11 cellular contexts compared by ENCODE assay signal in the genomic region with DNA sequence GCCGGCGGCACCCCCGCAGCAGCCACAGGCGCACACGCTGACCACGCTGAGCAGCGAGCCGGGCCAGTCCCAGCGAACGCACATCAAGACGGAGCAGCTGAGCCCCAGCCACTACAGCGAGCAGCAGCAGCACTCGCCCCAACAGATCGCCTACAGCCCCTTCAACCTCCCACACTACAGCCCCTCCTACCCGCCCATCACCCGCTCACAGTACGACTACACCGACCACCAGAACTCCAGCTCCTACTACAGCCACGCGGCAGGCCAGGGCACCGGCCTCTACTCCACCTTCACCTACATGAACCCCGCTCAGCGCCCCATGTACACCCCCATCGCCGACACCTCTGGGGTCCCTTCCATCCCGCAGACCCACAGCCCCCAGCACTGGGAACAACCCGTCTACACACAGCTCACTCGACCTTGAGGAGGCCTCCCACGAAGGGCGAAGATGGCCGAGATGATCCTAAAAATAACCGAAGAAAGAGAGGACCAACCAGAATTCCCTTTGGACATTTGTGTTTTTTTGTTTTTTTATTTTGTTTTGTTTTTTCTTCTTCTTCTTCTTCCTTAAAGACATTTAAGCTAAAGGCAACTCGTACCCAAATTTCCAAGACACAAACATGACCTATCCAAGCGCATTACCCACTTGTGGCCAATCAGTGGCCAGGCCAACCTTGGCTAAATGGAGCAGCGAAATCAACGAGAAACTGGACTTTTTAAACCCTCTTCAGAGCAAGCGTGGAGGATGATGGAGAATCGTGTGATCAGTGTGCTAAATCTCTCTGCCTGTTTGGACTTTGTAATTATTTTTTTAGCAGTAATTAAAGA. TPM values are rescaled to one million over a fixed set of nuclear protein-coding genes. Genes with fewer than 3 reads are reported as not detected.
DNase-seq lines count a peak whose midpoint lies in the region; ATAC-seq, FAIRE-seq and TF ChIP-seq lines count a peak whose summit lies in the region.
"Had no signal": no experiment of that assay in that cellular context is flagged by ENCODE, and none has a peak within 500 bp of the region (broad histone marks: within the 10 kb centered on the region; RNA-seq: fewer than 3 reads in every experiment).

No MANE protein-coding gene starts in this region.

- no peak overlapping the region for H2BK12ac ChIP-seq in neuronal stem cell (ENCODE audit: low read length)

- H2AFZ ChIP-seq in PC-3 (ENCODE audit: low read length) (no peak overlapping the region), neuronal stem cell (ENCODE audit: low read length) (no peak overlapping the region)

- peaks cover 33% of the 10 kb centered on the region for H3K36me3 ChIP-seq in PC-3 (ENCODE audit: low read depth, low read length)
- H3K36me3 ChIP-seq in endodermal cell (ENCODE audit: control insufficient read depth, insufficient read depth, low read length) = no peaks in the 10 kb centered on the region
- peaks cover 9 to 18% of the 10 kb centered on the region in 2 donors for H3K36me3 ChIP-seq in neuronal stem cell (replicated peaks in 1 of 2; ENCODE audit: control insufficient read depth in 2 of 2, insufficient read depth in 2 of 2, low read length in 2 of 2)

- H4K20me1 ChIP-seq in PC-3 (ENCODE audit: low read length) = peaks cover 44% of the 10 kb centered on the region

- no peak for TF ChIP-seq CTCF in A549 (IDR thresholded peaks at IDR 0.05)
- no peak for TF ChIP-seq CTCF in PC-3 (conservative IDR thresholded peaks at IDR 0.05; ENCODE audit: low read depth, low read length)
- no peak for TF ChIP-seq CTCF in endodermal cell (conservative IDR thresholded peaks at IDR 0.05)
- TF ChIP-seq CTCF in GM13976 (IDR thresholded peaks at IDR 0.05; ENCODE audit: borderline replicate concordance, control extremely low read depth, extremely low read depth, insufficient read depth, missing control alignments) = no peak

- 94% methylated on average over 31 of the region's 38 CpGs for WGBS in A549 (ENCODE audit: missing lambda C conversion rate)
- 74 to 89% methylated on average over 5 to 38 of the region's 38 CpGs for WGBS in endodermal cell (ENCODE audit: insufficient coverage in 1 of 2, insufficient read length in 1 of 2), 2 experiments
- WGBS in neuronal stem cell (ENCODE audit: extremely low coverage in 2 of 2, insufficient read length in 2 of 2, insufficient replicate concordance in 1 of 2), 2 donors = no CpG with 5 or more reads among the region's 38 CpGs

- no peak for TF ChIP-seq POLR2A in A549 (IDR thresholded peaks at IDR 0.05; ENCODE audit: low read length)

- no peak overlapping the region for H3K27ac ChIP-seq in A549
- peak overlapping the region; percentile 66 for H3K27ac ChIP-seq in PC-3 (ENCODE audit: low read length)
- H3K27ac ChIP-seq in endodermal cell (ENCODE audit: low read depth, low read length) = no peak overlapping the region
- H3K27ac ChIP-seq in neuronal stem cell (replicated peaks; ENCODE audit: low read length) = no peak overlapping the region
- H3K27ac ChIP-seq: C4-2B had no signal

- H3K18ac ChIP-seq in neuronal stem cell (ENCODE audit: low read length) = peak overlapping the region; percentile 79

- no peak overlapping the region for H3K27ac Mint-ChIP-seq in endodermal cell
- H3K27ac Mint-ChIP-seq in activated CD4-positive, alpha-beta memory T cell treated with anti-CD3 and anti-CD28 coated beads for 36 hours = no peak overlapping the region
- H3K27ac Mint-ChIP-seq: activated naive CD8-positive, alpha-beta T cell had no signal

- H3K27me3 ChIP-seq in PC-3 (ENCODE audit: low read length) (no peaks in the 10 kb centered on the region), endodermal cell (ENCODE audit: control insufficient read depth, insufficient read depth, low read length, poor library complexity, severe bottlenecking) (peaks cover 56% of the 10 kb centered on the region), neuronal stem cell (ENCODE audit: control insufficient read depth in 3 of 3, insufficient read depth in 3 of 3, low read depth in 1 of 3, low read length in 3 of 3) (peaks cover 0 to 25% (median 8%) of the 10 kb centered on the region in 3 experiments)

- H3K4me3 Mint-ChIP-seq in endodermal cell = peak overlapping the region; percentile 58
- no peak overlapping the region for H3K4me3 Mint-ChIP-seq in activated CD4-positive, alpha-beta memory T cell treated with anti-CD3 and anti-CD28 coated beads for 36 hours
- H3K4me3 Mint-ChIP-seq: activated naive CD8-positive, alpha-beta T cell had no signal

- H3K4me1 Mint-ChIP-seq in endodermal cell = peaks cover 34% of the 10 kb centered on the region
- H3K4me1 Mint-ChIP-seq in activated CD4-positive, alpha-beta memory T cell treated with anti-CD3 and anti-CD28 coated beads for 36 hours (ENCODE audit: low read depth) = peaks cover 6% of the 10 kb centered on the region

- no peak for FAIRE-seq in A549 (lab: Jason Lieb, UNC)

- no peak overlapping the region for H2BK5ac ChIP-seq in neuronal stem cell (ENCODE audit: low read length)

- no peak overlapping the region for H4K91ac ChIP-seq in neuronal stem cell (ENCODE audit: low read depth, low read length, poor library complexity)

- H3K27me3 Mint-ChIP-seq in endodermal cell (ENCODE audit: insufficient read depth) = peaks cover 79% of the 10 kb centered on the region
- peaks cover 48% of the 10 kb centered on the region for H3K27me3 Mint-ChIP-seq in activated CD4-positive, alpha-beta memory T cell treated with anti-CD3 and anti-CD28 coated beads for 36 hours

- H3K4me2 ChIP-seq in A549 (peak overlapping the region; percentile 61), PC-3 (ENCODE audit: low read length) (peak overlapping the region; percentile 87), neuronal stem cell (ENCODE audit: insufficient read depth, low read length, poor library complexity, severe bottlenecking) (peak overlapping the region; percentile 98)

- H3K4me1 ChIP-seq in A549 (peaks cover 53% of the 10 kb centered on the region), PC-3 (ENCODE audit: insufficient read depth, low read length) (peaks cover 44% of the 10 kb centered on the region), endodermal cell (ENCODE audit: control insufficient read depth, insufficient read depth, low read length) (peaks cover 5% of the 10 kb centered on the region), neuronal stem cell (ENCODE audit: control insufficient read depth in 2 of 2, insufficient read depth in 1 of 2, low read depth in 1 of 2, low read length in 2 of 2) (peaks cover 6 to 28% of the 10 kb centered on the region in 2 donors)

- no peak overlapping the region for H2BK120ac ChIP-seq in neuronal stem cell (ENCODE audit: low read depth, low read length)

- POLR2A ChIA-PET in A549 (lab: Yijun Ruan, JAX) (no interaction called here), PC-3 (lab: Charles Lee; ENCODE audit: unreplicated experiment) (interaction anchor here (0.6 kb wide), 1 partner anchor 267 kb away, joined by 3 read pairs; no protein-coding TSS in a partner anchor)
- POLR2A ChIA-PET in activated CD4-positive, alpha-beta memory T cell treated with anti-CD3 and anti-CD28 coated beads for 36 hours (lab: Charles Lee) = no interaction called here

- H3K9me3 Mint-ChIP-seq in endodermal cell = no peaks in the 10 kb centered on the region
- H3K9me3 Mint-ChIP-seq in activated CD4-positive, alpha-beta memory T cell treated with anti-CD3 and anti-CD28 coated beads for 36 hours = no peaks in the 10 kb centered on the region

- intact Hi-C loops in PC-3 (cut with micrococcal nuclease) = loop anchor here (5.0 to 10.0 kb wide), 2 partner anchors 121 to 298 kb away; no protein-coding TSS in a partner anchor
- intact Hi-C loops in activated CD4-positive, alpha-beta memory T cell treated with anti-CD3 and anti-CD28 coated beads for 36 hours (cut with micrococcal nuclease) = no loop called here

- no peaks in the 10 kb centered on the region for H3K36me3 Mint-ChIP-seq in endodermal cell (ENCODE audit: low read depth)
- H3K36me3 Mint-ChIP-seq in activated CD4-positive, alpha-beta memory T cell treated with anti-CD3 and anti-CD28 coated beads for 36 hours = peaks cover 3% of the 10 kb centered on the region
- H3K36me3 Mint-ChIP-seq: activated naive CD8-positive, alpha-beta T cell had no signal

- TF ChIP-seq EP300 in A549 (IDR thresholded peaks at IDR 0.05) = no peak

- ATAC-seq in A549 = no peak
- no peak for ATAC-seq in PC-3

- H3K79me1 ChIP-seq in neuronal stem cell (ENCODE audit: low read depth, low read length) = peaks cover 12% of the 10 kb centered on the region

- H3K9ac ChIP-seq in PC-3 (ENCODE audit: low read length) (peak overlapping the region; percentile 93), endodermal cell (ENCODE audit: extremely low read depth, low read length, poor library complexity, severe bottlenecking) (no peak overlapping the region), neuronal stem cell (ENCODE audit: low read depth, low read length, poor library complexity) (no peak overlapping the region)

- no peak overlapping the region for H4K8ac ChIP-seq in neuronal stem cell (ENCODE audit: low read depth, low read length)

- H3K4me3 ChIP-seq in A549 (peak overlapping the region; percentile 3; the same call in 1 of the 3 replicates), PC-3 (ENCODE audit: low read length) (peak overlapping the region; percentile 85), endodermal cell (ENCODE audit: low read length) (no peak overlapping the region), neuronal stem cell (ENCODE audit: low read length in 2 of 2) (peak overlapping the region in 1 of 2 donors; percentile 63)

- H3K9me2 ChIP-seq in PC-3 (replicated peaks; ENCODE audit: low read length) = no peaks in the 10 kb centered on the region

- H2BK15ac ChIP-seq in neuronal stem cell (ENCODE audit: low read length) = no peak overlapping the region

- peaks cover 51% of the 10 kb centered on the region for H3K79me2 ChIP-seq in PC-3 (ENCODE audit: low read length)

- CTCF ChIA-PET in A549 (lab: Yijun Ruan, JAX) = interaction anchor here (1.4 to 2.8 kb wide), 5 partner anchors 18 to 416 kb away, joined by 3 to 8 read pairs (median 3); no protein-coding TSS in a partner anchor
- CTCF ChIA-PET in PC-3 (lab: Charles Lee) = no interaction called here
- CTCF ChIA-PET in activated CD4-positive, alpha-beta memory T cell treated with anti-CD3 and anti-CD28 coated beads for 36 hours (lab: Charles Lee) = no interaction called here

- in situ Hi-C loops in GM13976 (cut with MboI; ENCODE audit: low sequenced_read_pairs, unreplicated experiment) = loop anchor here (25.0 kb wide), 2 partner anchors 413 to 637 kb away; no protein-coding TSS in a partner anchor

- peak overlapping the region; percentile 89 for H2AK5ac ChIP-seq in neuronal stem cell (ENCODE audit: low read depth, low read length)

- H3K9me3 ChIP-seq in A549 = no peaks in the 10 kb centered on the region
- no peaks in the 10 kb centered on the region for H3K9me3 ChIP-seq in PC-3 (ENCODE audit: low read length)
- no peaks in the 10 kb centered on the region for H3K9me3 ChIP-seq in endodermal cell (ENCODE audit: control insufficient read depth, low read length)
- no peaks in the 10 kb centered on the region for H3K9me3 ChIP-seq in neuronal stem cell (replicated peaks in 1 of 2; ENCODE audit: control insufficient read depth in 2 of 2, insufficient read depth in 1 of 2, low read depth in 1 of 2, low read length in 2 of 2)

- H3K4ac ChIP-seq in neuronal stem cell (ENCODE audit: low read length) = no peak overlapping the region

- TF ChIP-seq RAD21 in A549 (conservative IDR thresholded peaks at IDR 0.05 in 1 of 2, IDR thresholded peaks at IDR 0.05 in 1 of 2) = no peak

- no TSS peak for BruUV-seq in PC-3 (replicated peaks; lab: Mats Ljungman, UMichigan)

- no peak overlapping the region for H3K14ac ChIP-seq in neuronal stem cell (ENCODE audit: low read length)

- H3F3A ChIP-seq in PC-3 (ENCODE audit: low read length, unreplicated experiment) = peaks cover 25% of the 10 kb centered on the region

- H3K23ac ChIP-seq in neuronal stem cell (ENCODE audit: low read depth, low read length, poor library complexity) = no peak overlapping the region

- DNase-seq in A549 (ENCODE audit: low read depth in 1 of 2, low spot score in 1 of 2) = no peak
- peak; percentile 40 for DNase-seq in PC-3
- peak; percentile 83 for DNase-seq in endodermal cell
- DNase-seq in neuronal stem cell (ENCODE audit: low spot score) = no peak
- DNase-seq in NCI-H69 (lab: John Stamatoyannopoulos, UW) = no peak
- DNase-seq in cerebellar nuclear complex (lab: John Stamatoyannopoulos, UW) = no peak
- DNase-seq in GM13976 (ENCODE audit: low spot score) = no peak
- DNase-seq in activated CD4-positive, alpha-beta memory T cell treated with anti-CD3 and anti-CD28 coated beads for 36 hours = no peak
- DNase-seq: activated CD4-positive, CD25-positive, alpha-beta regulatory T cell treated with anti-CD3 and anti-CD28 coated beads, Interleukin-2, amount 50 U/mL, for 72 hours had no signal

RNA-seq across cellular contexts. Expression of a gene that starts 3.4 kb away (rescaled TPM):
- polyA plus RNA-seq in A549 (2011; rRNA removed) (6.7 and 8.0 TPM in 2 replicates), A549 (2017; fragmentation: RNase III; extraction: RNeasy Plus Mini Kit Qiagen cat#74134 plus additional on column Dnase treatment) (9.6 to 14.5 TPM (median 12.3 TPM) in 3 replicates)
- polyA plus RNA-seq in A549 (2012; cell fraction: cytosol; rRNA removed) = 5.1 and 7.5 TPM in 2 replicates
- polyA plus RNA-seq in A549 (2012; cell fraction: nucleus; rRNA removed) = 16.9 and 18.6 TPM in 2 replicates
- polyA minus RNA-seq in A549 (2011; rRNA and poly(A)+ RNA removed) = 5.9 and 7.0 TPM in 2 replicates
- total RNA-seq in PC-3 (2014; rRNA removed) (119 and 151 TPM in 2 replicates), endodermal cell (1 to 10 TPM in 1 of 2 donors, under 1 TPM in 1; 0.46 to 1.3 TPM)
- polyA plus RNA-seq in endodermal cell (2013, experiment 1 of 2) = 35.3 TPM
- 32.2 TPM for polyA plus RNA-seq in endodermal cell (2013, experiment 2 of 2)
- polyA plus RNA-seq in neuronal stem cell (2013, experiment 1 of 2) = 65.2 TPM
- polyA plus RNA-seq in neuronal stem cell (2013, experiment 2 of 2) = 69.2 TPM
- not detected for total RNA-seq in activated CD4-positive, alpha-beta memory T cell treated with anti-CD3 and anti-CD28 coated beads for 36 hours

Comparison
In these comparisons a context has a peak if more than half of its experiments do, and no peak if none do; other contexts are left out.
1. DNase-seq: peak in PC-3 (single experiment) and endodermal cell (single experiment); none in A549 (0 of 2), neuronal stem cell (single experiment), NCI-H69 (single experiment), cerebellar nuclear complex (0 of 2), GM13976 (single experiment) and activated CD4-positive, alpha-beta memory T cell treated with anti-CD3 and anti-CD28 coated beads for 36 hours (single experiment).
2. RNA of a gene that starts 3.4 kb away (total RNA-seq): 119 to 151 TPM in PC-3; 0.46 to 1.3 TPM in endodermal cell and not detected in activated CD4-positive, alpha-beta memory T cell treated with anti-CD3 and anti-CD28 coated beads for 36 hours; every median in the first group is over 10 times any median in the second.
3. Peak in every context shown above with its lines, with median percentiles within 50 percentile points of each other: H3K4me2 ChIP-seq.